8 cellular contexts compared by ENCODE assay signal in genomic region chr6:27479319-27480182, GRCh38. TPM values are rescaled to one million over a fixed set of nuclear protein-coding genes. Genes with fewer than 3 reads are reported as not detected.
DNase-seq lines count a peak whose midpoint lies in the region; ATAC-seq and TF ChIP-seq lines count a peak whose summit lies in the region.

No MANE protein-coding gene starts in this region.

- H3K27me3 ChIP-seq in NT2/D1 (ENCODE audit: insufficient read depth, insufficient read length): no peaks in the 10 kb centered on the region

- H3K9me3 ChIP-seq in NT2/D1 (ENCODE audit: insufficient read depth, low read length) (no peaks in the 10 kb centered on the region), mucosa of descending colon (no peaks in the 10 kb centered on the region)

- TF ChIP-seq CTCF in Calu3 (IDR thresholded peaks at IDR 0.05; ENCODE audit: unreplicated experiment) (no peak), mucosa of descending colon (IDR thresholded peaks at IDR 0.05) (no peak)

- no peaks in the 10 kb centered on the region for H3K27me3 Mint-ChIP-seq in Calu3 (ENCODE audit: unreplicated experiment)

- peak overlapping the region; percentile 74 for H3K9ac ChIP-seq in NT2/D1 (ENCODE audit: insufficient read length, low read depth)

- no peaks in the 10 kb centered on the region for H3K9me3 Mint-ChIP-seq in Calu3 (ENCODE audit: low read depth, unreplicated experiment)

- H3K36me3 ChIP-seq in NT2/D1 (ENCODE audit: insufficient read depth, insufficient read length, low read length) (peaks cover 4% of the 10 kb centered on the region), mucosa of descending colon (ENCODE audit: low read depth) (no peaks in the 10 kb centered on the region)

- ATAC-seq in GM21367 (IDR thresholded peaks at IDR 0.05; ENCODE audit: unreplicated experiment) (peak; percentile 34), mucosa of descending colon (peak; percentile 89)

- no peak overlapping the region for H3K27ac Mint-ChIP-seq in Calu3 (ENCODE audit: unreplicated experiment)

- H3K4me1 ChIP-seq in NT2/D1 (ENCODE audit: insufficient read depth, insufficient read length) (no peaks in the 10 kb centered on the region), mucosa of descending colon (ENCODE audit: low read depth) (no peaks in the 10 kb centered on the region)

- intact Hi-C loops in Calu3 (cut with micrococcal nuclease; ENCODE audit: unreplicated experiment): loop anchor here (1.0 to 5.0 kb wide), 3 partner anchors 24 to 302 kb away; no protein-coding TSS in a partner anchor
- intact Hi-C loops in mucosa of descending colon (cut with DNase I, micrococcal nuclease): loop anchor here in 1 of 2 donors (10.0 kb wide), 1 partner anchor 295 kb away; no protein-coding TSS in a partner anchor

- CTCF ChIA-PET in Calu3 (lab: Charles Lee): interaction anchor here (0.6 to 1.2 kb wide), 5 partner anchors 39 to 317 kb away, joined by 3 to 5 read pairs (median 3); partner anchors contain the start of gene POM121L2

- H3K36me3 Mint-ChIP-seq in Calu3 (ENCODE audit: insufficient read depth, unreplicated experiment): peaks cover 6% of the 10 kb centered on the region

- H3K4me3 ChIP-seq in NT2/D1 (ENCODE audit: insufficient read length, low read depth) (peak overlapping the region; percentile 74), mucosa of descending colon (peak overlapping the region; percentile 44)

- TSS peak; percentile 52 for BruUV-seq in Calu3 (replicated peaks; lab: Mats Ljungman, UMichigan)

- H3K4me3 Mint-ChIP-seq in Calu3 (ENCODE audit: low read depth, unreplicated experiment): no peak overlapping the region

- no peaks in the 10 kb centered on the region for H3K4me1 Mint-ChIP-seq in Calu3 (ENCODE audit: low read depth, unreplicated experiment)

- DNase-seq in Calu3 (peak; percentile 88), HS-5 (ENCODE audit: low read depth) (peak; percentile 95), NT2/D1 (ENCODE audit: low read depth, low spot score) (no peak), epidermal melanocyte (ENCODE audit: insufficient read length, low spot score) (peak; percentile 81), mucosa of descending colon (peak; percentile 72 to 88 (median 82))
- peak; percentile 66 for DNase-seq in activated CD8-positive, alpha-beta memory T cell treated with anti-CD3 and anti-CD28 coated beads, Interleukin-2, amount 50 U/mL, for 24 hours (ENCODE audit: extremely low read depth)
- DNase-seq in stimulated activated CD8-positive, alpha-beta memory T cell treated with anti-CD3 and anti-CD28 coated beads, Interleukin-4, amount 100 ng/mL, for 24 hours (ENCODE audit: low read depth): peak; percentile 76

RNA-seq across cellular contexts. Expression of gene ZNF184, which starts 6.6 kb away (rescaled TPM):
- total RNA-seq in Calu3 (2022) (11.0 and 11.6 TPM in 2 replicates), mucosa of descending colon (1 to 10 TPM; 6.0 to 7.0 (median 6.2) TPM)
